ENCODE assay signal across 2 cellular contexts in the genomic region with DNA sequence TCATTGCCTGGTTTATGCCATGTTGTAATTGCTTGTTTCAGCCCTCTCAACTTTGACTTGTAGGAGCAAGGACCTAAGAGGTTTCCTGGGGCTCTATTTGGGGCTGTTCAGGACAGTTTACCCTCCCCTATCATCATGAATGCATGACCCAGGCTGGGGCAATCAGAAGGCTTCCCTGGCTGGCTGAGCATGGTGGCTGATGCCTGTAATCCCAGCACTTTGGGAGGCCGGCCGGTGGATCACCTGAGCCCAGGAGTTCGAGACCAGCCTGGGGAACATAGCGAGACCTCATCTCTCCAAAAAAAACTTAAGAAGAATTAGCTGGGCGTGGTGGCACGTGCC.
TF ChIP-seq lines count a peak whose summit lies in the region.

No MANE protein-coding gene starts in this region.

TF ChIP-seq in GM12878, 131 proteins besides CTCF, POLR2A, EP300 and RAD21:
- TF ChIP-seq DPF2 (IDR thresholded peaks at IDR 0.05) (no peak), SIX5 (IDR thresholded peaks at IDR 0.05; ENCODE audit: low read depth, low read length, severe bottlenecking) (no peak), KLF5 (IDR thresholded peaks at IDR 0.05; ENCODE audit: partially characterized antibody) (no peak), NFYA (IDR thresholded peaks at IDR 0.05; ENCODE audit: borderline replicate concordance, low read depth, low read length) (no peak), FOS (IDR thresholded peaks at IDR 0.05; ENCODE audit: borderline replicate concordance, extremely low read depth, insufficient read length) (no peak), CREB1 (IDR thresholded peaks at IDR 0.05; ENCODE audit: low read depth) (no peak), MYC (IDR thresholded peaks at IDR 0.05; ENCODE audit: insufficient read depth, insufficient read length, insufficient replicate concordance, low read length, severe bottlenecking) (no peak), GATAD2B (conservative IDR thresholded peaks at IDR 0.05; ENCODE audit: low read depth) (no peak), YY1 (IDR thresholded peaks at IDR 0.05; ENCODE audit: low read depth, low read length) (no peak), RB1 (IDR thresholded peaks at IDR 0.05; ENCODE audit: borderline replicate concordance) (no peak)
- TF ChIP-seq, protein P1, sequence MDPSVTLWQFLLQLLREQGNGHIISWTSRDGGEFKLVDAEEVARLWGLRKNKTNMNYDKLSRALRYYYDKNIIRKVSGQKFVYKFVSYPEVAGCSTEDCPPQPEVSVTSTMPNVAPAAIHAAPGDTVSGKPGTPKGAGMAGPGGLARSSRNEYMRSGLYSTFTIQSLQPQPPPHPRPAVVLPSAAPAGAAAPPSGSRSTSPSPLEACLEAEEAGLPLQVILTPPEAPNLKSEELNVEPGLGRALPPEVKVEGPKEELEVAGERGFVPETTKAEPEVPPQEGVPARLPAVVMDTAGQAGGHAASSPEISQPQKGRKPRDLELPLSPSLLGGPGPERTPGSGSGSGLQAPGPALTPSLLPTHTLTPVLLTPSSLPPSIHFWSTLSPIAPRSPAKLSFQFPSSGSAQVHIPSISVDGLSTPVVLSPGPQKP (IDR thresholded peaks at IDR 0.05; ENCODE audit: low read depth, low read length): no peak
- TF ChIP-seq, protein P2, sequence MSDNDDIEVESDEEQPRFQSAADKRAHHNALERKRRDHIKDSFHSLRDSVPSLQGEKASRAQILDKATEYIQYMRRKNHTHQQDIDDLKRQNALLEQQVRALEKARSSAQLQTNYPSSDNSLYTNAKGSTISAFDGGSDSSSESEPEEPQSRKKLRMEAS (IDR thresholded peaks at IDR 0.05; ENCODE audit: low read depth, low read length): no peak

TF ChIP-seq in liver, 16 proteins besides CTCF, POLR2A, EP300 and RAD21:
- TF ChIP-seq, protein P3, sequence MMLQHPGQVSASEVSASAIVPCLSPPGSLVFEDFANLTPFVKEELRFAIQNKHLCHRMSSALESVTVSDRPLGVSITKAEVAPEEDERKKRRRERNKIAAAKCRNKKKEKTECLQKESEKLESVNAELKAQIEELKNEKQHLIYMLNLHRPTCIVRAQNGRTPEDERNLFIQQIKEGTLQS (IDR thresholded peaks at IDR 0.05): no peak
- TF ChIP-seq HNF4A (conservative IDR thresholded peaks at IDR 0.05) (no peak), GABPA (IDR thresholded peaks at IDR 0.05 in 1 of 2, conservative IDR thresholded peaks at IDR 0.05 in 1 of 2) (no peak), RXRA (IDR thresholded peaks at IDR 0.05) (peak in 1 of 2 donors; percentile 4), EGR1 (IDR thresholded peaks at IDR 0.05; ENCODE audit: low read depth in 2 of 2) (no peak), FOXA1 (IDR thresholded peaks at IDR 0.05) (no peak), JUND (IDR thresholded peaks at IDR 0.05) (no peak)
- TF ChIP-seq, protein P2 (IDR thresholded peaks at IDR 0.05): no peak
- TF ChIP-seq, protein P4, sequence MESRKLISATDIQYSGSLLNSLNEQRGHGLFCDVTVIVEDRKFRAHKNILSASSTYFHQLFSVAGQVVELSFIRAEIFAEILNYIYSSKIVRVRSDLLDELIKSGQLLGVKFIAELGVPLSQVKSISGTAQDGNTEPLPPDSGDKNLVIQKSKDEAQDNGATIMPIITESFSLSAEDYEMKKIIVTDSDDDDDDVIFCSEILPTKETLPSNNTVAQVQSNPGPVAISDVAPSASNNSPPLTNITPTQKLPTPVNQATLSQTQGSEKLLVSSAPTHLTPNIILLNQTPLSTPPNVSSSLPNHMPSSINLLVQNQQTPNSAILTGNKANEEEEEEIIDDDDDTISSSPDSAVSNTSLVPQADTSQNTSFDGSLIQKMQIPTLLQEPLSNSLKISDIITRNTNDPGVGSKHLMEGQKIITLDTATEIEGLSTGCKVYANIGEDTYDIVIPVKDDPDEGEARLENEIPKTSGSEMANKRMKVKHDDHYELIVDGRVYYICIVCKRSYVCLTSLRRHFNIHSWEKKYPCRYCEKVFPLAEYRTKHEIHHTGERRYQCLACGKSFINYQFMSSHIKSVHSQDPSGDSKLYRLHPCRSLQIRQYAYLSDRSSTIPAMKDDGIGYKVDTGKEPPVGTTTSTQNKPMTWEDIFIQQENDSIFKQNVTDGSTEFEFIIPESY (IDR thresholded peaks at IDR 0.05): no peak
